16 cellular contexts compared by ENCODE assay signal in genomic region chr11:62603771-62604170, GRCh38. TPM values are rescaled to one million over a fixed set of nuclear protein-coding genes. Genes with fewer than 3 reads are reported as not detected.
DNase-seq lines count a peak whose midpoint lies in the region; ATAC-seq and TF ChIP-seq lines count a peak whose summit lies in the region.
"Had no signal": no experiment of that assay in that cellular context is flagged by ENCODE, and none has a peak within 500 bp of the region (broad histone marks: within the 10 kb centered on the region; RNA-seq: fewer than 3 reads in every experiment).

No MANE protein-coding gene starts in this region.

- no peak for DNase-seq in activated naive CD4-positive, alpha-beta T cell treated with anti-CD3 and anti-CD28 coated beads for 36 hours
- no peak for DNase-seq in activated naive CD4-positive, alpha-beta T cell (lab: John Stamatoyannopoulos, UW)
- DNase-seq in Karpas-422 (peak; percentile 41), endothelial cell (ENCODE audit: low spot score) (no peak), GM13976 (ENCODE audit: low spot score) (no peak)
- no peak for DNase-seq in stimulated activated CD4-positive, alpha-beta T cell treated with anti-CD3 and anti-CD28 coated beads, Interleukin-15, amount 100 ng/mL, for 24 hours
- DNase-seq: activated CD4-positive, alpha-beta T cell treated with anti-CD3 and anti-CD28 coated beads, Interleukin-2, amount 50 U/mL, for 1 hour; activated naive CD4-positive, alpha-beta T cell treated with Interleukin-2 at 50 U/mL for 16 hours; cerebellar nuclear complex; NCI-H345; PC-9; upper lobe of left lung had no signal

- CTCF ChIA-PET in activated naive CD4-positive, alpha-beta T cell treated with anti-CD3 and anti-CD28 coated beads for 36 hours (lab: Charles Lee): interaction anchor here (0.7 to 1.6 kb wide), 2 partner anchors 8 to 88 kb away, joined by 3 to 4 read pairs; no protein-coding TSS in a partner anchor

- TF ChIP-seq CTCF in endothelial cell (IDR thresholded peaks at IDR 0.05; ENCODE audit: unreplicated experiment) (no peak), GM13976 (IDR thresholded peaks at IDR 0.05; ENCODE audit: borderline replicate concordance, control extremely low read depth, extremely low read depth, insufficient read depth, missing control alignments) (no peak)

- H3K27ac Mint-ChIP-seq in activated naive CD4-positive, alpha-beta T cell treated with anti-CD3 and anti-CD28 coated beads for 36 hours: peak overlapping the region; percentile 4
- H3K27ac Mint-ChIP-seq in endothelial cell (ENCODE audit: unreplicated experiment): peak overlapping the region; percentile 89

- H3K36me3 ChIP-seq in Karpas-422 (ENCODE audit: insufficient read depth, low read length): peaks cover 25% of the 10 kb centered on the region
- peaks cover 0 to 46% (median 36%) of the 10 kb centered on the region in 5 donors for H3K36me3 ChIP-seq in subcutaneous abdominal adipose tissue (ENCODE audit: control insufficient read depth in 5 of 5, insufficient read depth in 5 of 5, low read length in 5 of 5)

- intact Hi-C loops in activated naive CD4-positive, alpha-beta T cell treated with anti-CD3 and anti-CD28 coated beads for 36 hours (cut with micrococcal nuclease): no loop called here

- H3K4me3 Mint-ChIP-seq in activated naive CD4-positive, alpha-beta T cell treated with anti-CD3 and anti-CD28 coated beads for 36 hours: no peak overlapping the region
- peak overlapping the region; percentile 91 for H3K4me3 Mint-ChIP-seq in endothelial cell (ENCODE audit: unreplicated experiment)

- peaks cover 58% of the 10 kb centered on the region for H3K36me3 Mint-ChIP-seq in activated naive CD4-positive, alpha-beta T cell treated with anti-CD3 and anti-CD28 coated beads for 36 hours (ENCODE audit: low read depth)
- peaks cover 53% of the 10 kb centered on the region for H3K36me3 Mint-ChIP-seq in endothelial cell (ENCODE audit: low read depth, unreplicated experiment)

- H3K27ac ChIP-seq in Karpas-422 (ENCODE audit: low read length): no peak overlapping the region
- peak overlapping the region; percentile 93 for H3K27ac ChIP-seq in subcutaneous abdominal adipose tissue (ENCODE audit: low read depth, low read length)
- H3K27ac ChIP-seq: PC-9 had no signal

- no peak for ATAC-seq in HG03571 (IDR thresholded peaks at IDR 0.05; ENCODE audit: unreplicated experiment)
- ATAC-seq: mucosa of descending colon, psoas muscle had no signal

- H3K9ac ChIP-seq in Karpas-422 (ENCODE audit: low read length) (no peak overlapping the region), subcutaneous abdominal adipose tissue (ENCODE audit: low read length in 5 of 5) (no peak overlapping the region)

- no peaks in the 10 kb centered on the region for H3K27me3 ChIP-seq in Karpas-422 (ENCODE audit: low read length)
- no peaks in the 10 kb centered on the region for H3K27me3 ChIP-seq in subcutaneous abdominal adipose tissue (ENCODE audit: control insufficient read depth in 5 of 5, insufficient read depth in 4 of 5, low read length in 5 of 5)
- H3K27me3 ChIP-seq: upper lobe of left lung had no signal

- H3K9me3 Mint-ChIP-seq in activated naive CD4-positive, alpha-beta T cell treated with anti-CD3 and anti-CD28 coated beads for 36 hours: no peaks in the 10 kb centered on the region
- no peaks in the 10 kb centered on the region for H3K9me3 Mint-ChIP-seq in endothelial cell (ENCODE audit: unreplicated experiment)

- in situ Hi-C loops in GM13976 (cut with MboI; ENCODE audit: low sequenced_read_pairs, unreplicated experiment): no loop called here

- H3K4me1 ChIP-seq in Karpas-422 (ENCODE audit: low read length) (peaks cover 43% of the 10 kb centered on the region), subcutaneous abdominal adipose tissue (ENCODE audit: control insufficient read depth in 5 of 5, insufficient read depth in 5 of 5, low read length in 5 of 5) (peaks cover 19 to 77% (median 63%) of the 10 kb centered on the region in 5 donors)

- H3K4me2 ChIP-seq in Karpas-422 (ENCODE audit: low read depth, low read length, poor library complexity, severe bottlenecking): no peak overlapping the region
- H3K4me2 ChIP-seq: PC-9 had no signal

- no peaks in the 10 kb centered on the region for H3K9me2 ChIP-seq in Karpas-422 (replicated peaks; ENCODE audit: insufficient read depth, low read length)

- H3K9me3 ChIP-seq in Karpas-422 (ENCODE audit: low read length): no peaks in the 10 kb centered on the region
- H3K9me3 ChIP-seq in subcutaneous abdominal adipose tissue (ENCODE audit: control insufficient read depth in 5 of 5, low read length in 5 of 5): no peaks in the 10 kb centered on the region
- H3K9me3 ChIP-seq: mucosa of descending colon, psoas muscle, upper lobe of left lung had no signal

- H3K4me1 Mint-ChIP-seq in activated naive CD4-positive, alpha-beta T cell treated with anti-CD3 and anti-CD28 coated beads for 36 hours (ENCODE audit: low read depth): peaks cover 43% of the 10 kb centered on the region
- H3K4me1 Mint-ChIP-seq in endothelial cell (ENCODE audit: unreplicated experiment): peaks cover 45% of the 10 kb centered on the region

- peaks cover 25% of the 10 kb centered on the region for H3K79me2 ChIP-seq in Karpas-422 (ENCODE audit: low read length)

- H3K4me3 ChIP-seq in Karpas-422 (ENCODE audit: low read length): no peak overlapping the region
- H3K4me3 ChIP-seq in subcutaneous abdominal adipose tissue (ENCODE audit: low read depth in 1 of 5, low read length in 5 of 5): no peak overlapping the region
- H3K4me3 ChIP-seq: mucosa of descending colon, PC-9 had no signal

- H2AFZ ChIP-seq in Karpas-422 (ENCODE audit: low read length): no peak overlapping the region
- H2AFZ ChIP-seq: PC-9 had no signal

- no peaks in the 10 kb centered on the region for H3K27me3 Mint-ChIP-seq in activated naive CD4-positive, alpha-beta T cell treated with anti-CD3 and anti-CD28 coated beads for 36 hours (ENCODE audit: low read depth)
- peaks cover 16% of the 10 kb centered on the region for H3K27me3 Mint-ChIP-seq in endothelial cell (ENCODE audit: unreplicated experiment)

- peaks cover 33% of the 10 kb centered on the region; the same call in 1 of the 2 replicates for H4K20me1 ChIP-seq in Karpas-422 (ENCODE audit: insufficient read depth, low read depth, low read length)

RNA-seq across cellular contexts. Expression of gene MTA2, which starts 2.1 kb away (rescaled TPM):
- total RNA-seq in activated naive CD4-positive, alpha-beta T cell treated with anti-CD3 and anti-CD28 coated beads for 36 hours: 100 to 1,000 TPM; 191 to 197 TPM
- 60.2 and 89.3 TPM in 2 replicates for total RNA-seq in Karpas-422 (2014; rRNA removed; shearing (Covaris generic); ENCODE audit: low replicate concordance)
- total RNA-seq in endothelial cell (ENCODE audit: unreplicated experiment): 157 TPM

RNA-seq across cellular contexts. Expression of gene EML3, which starts 8.8 kb away (rescaled TPM):
- 10 to 100 TPM; 81.8 to 97.1 TPM for total RNA-seq in activated naive CD4-positive, alpha-beta T cell treated with anti-CD3 and anti-CD28 coated beads for 36 hours
- total RNA-seq in Karpas-422 (2014; rRNA removed; shearing (Covaris generic); ENCODE audit: low replicate concordance): 21.2 and 22.0 TPM in 2 replicates
- 98.6 TPM for total RNA-seq in endothelial cell (ENCODE audit: unreplicated experiment)

RNA-seq across cellular contexts. Expression of gene ROM1, which starts 9.3 kb away (rescaled TPM):
- 1 to 10 TPM in 1 of 2 experiments, under 1 TPM in 1; 0.52 to 1.0 TPM for total RNA-seq in activated naive CD4-positive, alpha-beta T cell treated with anti-CD3 and anti-CD28 coated beads for 36 hours
- total RNA-seq in Karpas-422 (2014; rRNA removed; shearing (Covaris generic); ENCODE audit: low replicate concordance): 0.45 and 1.2 TPM in 2 replicates
- 2.1 TPM for total RNA-seq in endothelial cell (ENCODE audit: unreplicated experiment)

RNA-seq across cellular contexts. Expression of gene TUT1, which starts 12.4 kb away (rescaled TPM):
- total RNA-seq in activated naive CD4-positive, alpha-beta T cell treated with anti-CD3 and anti-CD28 coated beads for 36 hours: 10 to 100 TPM; 38.2 to 42.0 TPM
- 8.1 and 17.3 TPM in 2 replicates for total RNA-seq in Karpas-422 (2014; rRNA removed; shearing (Covaris generic); ENCODE audit: low replicate concordance)
- 21.2 TPM for total RNA-seq in endothelial cell (ENCODE audit: unreplicated experiment)

RNA-seq across cellular contexts. Expression of gene B3GAT3, which starts 18.0 kb away (rescaled TPM):
- total RNA-seq in activated naive CD4-positive, alpha-beta T cell treated with anti-CD3 and anti-CD28 coated beads for 36 hours: 10 to 100 TPM; 43.1 to 45.7 TPM
- 43.5 and 76.5 TPM in 2 replicates for total RNA-seq in Karpas-422 (2014; rRNA removed; shearing (Covaris generic); ENCODE audit: low replicate concordance)
- total RNA-seq in endothelial cell (ENCODE audit: unreplicated experiment): 32.8 TPM
